8 cellular contexts compared by ENCODE assay signal in genomic region chr19:572140-572890, GRCh38. TPM values are rescaled to one million over a fixed set of nuclear protein-coding genes. Genes with fewer than 3 reads are reported as not detected.
DNase-seq lines count a peak whose midpoint lies in the region; ATAC-seq and TF ChIP-seq lines count a peak whose summit lies in the region.

BSG (plus strand) TSS chr19:572596; CDS start chr19:572635, 39 bp downstream.

- H3K27me3 ChIP-seq in osteoblast (ENCODE audit: insufficient read depth, low read length) (no peaks in the 10 kb centered on the region), thoracic aorta (replicated peaks; ENCODE audit: insufficient read depth) (no peaks in the 10 kb centered on the region)

- peaks cover 33% of the 10 kb centered on the region for H3K4me1 Mint-ChIP-seq in activated naive CD8-positive, alpha-beta T cell (ENCODE audit: low read depth)

- H4K20me1 ChIP-seq in osteoblast (ENCODE audit: insufficient read depth, low read length), result peaks cover 39% of the 10 kb centered on the region

- peak within 1 kb of the TSS; percentile 95 for H3K4me3 Mint-ChIP-seq in activated naive CD8-positive, alpha-beta T cell

- no peaks in the 10 kb centered on the region for H3K27me3 Mint-ChIP-seq in activated naive CD8-positive, alpha-beta T cell

- peak within 1 kb of the TSS; percentile 90 for H3K4me2 ChIP-seq in osteoblast (ENCODE audit: insufficient read depth, low read length)

- peaks cover 48% of the 10 kb centered on the region for H3K79me2 ChIP-seq in osteoblast (ENCODE audit: insufficient read depth, low read length)

- no peaks in the 10 kb centered on the region for H3K9me3 Mint-ChIP-seq in activated naive CD8-positive, alpha-beta T cell (ENCODE audit: low read depth)

- H3K36me3 ChIP-seq in osteoblast (ENCODE audit: insufficient read depth, low read length), result no peaks in the 10 kb centered on the region
- H3K36me3 ChIP-seq in thoracic aorta, result no peaks in the 10 kb centered on the region

- H3K4me3 ChIP-seq in GM08714 (ENCODE audit: low read length) (peak within 1 kb of the TSS; percentile 85), osteoblast (ENCODE audit: insufficient read depth, low read length) (peak within 1 kb of the TSS; percentile 97), thoracic aorta (peak within 1 kb of the TSS; percentile 96)

- no peaks in the 10 kb centered on the region for H3K9me3 ChIP-seq in osteoblast (ENCODE audit: low read depth, low read length)
- no peaks in the 10 kb centered on the region for H3K9me3 ChIP-seq in thoracic aorta

- H3K27ac Mint-ChIP-seq in activated naive CD8-positive, alpha-beta T cell, result peak within 1 kb of the TSS; percentile 93

- H3K36me3 Mint-ChIP-seq in activated naive CD8-positive, alpha-beta T cell, result no peaks in the 10 kb centered on the region

- DNase-seq in NCI-H1105 (lab: John Stamatoyannopoulos, UW) (peak; percentile 98), SKM-1 treated with dmso at 0.1 percent for 144 hours (lab: John Stamatoyannopoulos, UW; ENCODE audit: unreplicated experiment) (peak; percentile 95), glomerular visceral epithelial cell (ENCODE audit: extremely low spot score) (peak; percentile 99), osteoblast (ENCODE audit: insufficient read length, low spot score, missing footprints) (peak; percentile 100), thoracic aorta (ENCODE audit: low spot score) (peak; percentile 90)

- H3K4me1 ChIP-seq in osteoblast (ENCODE audit: insufficient read depth, low read length) (peaks cover 44% of the 10 kb centered on the region), thoracic aorta (ENCODE audit: control insufficient read depth in 1 of 2, low read depth in 2 of 2) (peaks cover 26 to 49% of the 10 kb centered on the region in 2 donors)

- peak within 1 kb of the TSS; percentile 77 for H3K27ac ChIP-seq in osteoblast (ENCODE audit: low read depth, low read length)
- H3K27ac ChIP-seq in thoracic aorta, result peak within 1 kb of the TSS; percentile 67 to 71

- H2AFZ ChIP-seq in osteoblast (ENCODE audit: low read length), result peak within 1 kb of the TSS; percentile 96

- TF ChIP-seq CTCF in osteoblast (IDR thresholded peaks at IDR 0.05; ENCODE audit: extremely low read depth, low read depth, low read length) (no peak), thoracic aorta (IDR thresholded peaks at IDR 0.05) (no peak)

- ATAC-seq in HG02623 (IDR thresholded peaks at IDR 0.05; ENCODE audit: unreplicated experiment), result peak; percentile 76
- ATAC-seq in thoracic aorta (ENCODE audit: insufficient number of reproducible peaks, low FRiP score, low read depth), result peak; percentile 86

RNA-seq across cellular contexts. Expression of gene BSG, which starts in this region (rescaled TPM):
- total RNA-seq in osteoblast (273 and 291 TPM in 2 replicates), thoracic aorta (100 to 1,000 TPM; 344 to 575 TPM)

Comparison
In these comparisons a context has a peak if more than half of its experiments do, and no peak if none do; other contexts are left out.
1. Peak in every context shown above with its lines: DNase-seq, ATAC-seq, H3K4me3 ChIP-seq and H3K27ac ChIP-seq.